In genomic region chr15:96428742-96429141, GRCh38 we compare ENCODE assay signal across 9 cellular contexts.
DNase-seq lines count a peak whose midpoint lies in the region; ATAC-seq, FAIRE-seq and TF ChIP-seq lines count a peak whose summit lies in the region.
"Had no signal": no experiment of that assay in that cellular context is flagged by ENCODE, and none has a peak within 500 bp of the region (broad histone marks: within the 10 kb centered on the region; RNA-seq: fewer than 3 reads in every experiment).

No MANE protein-coding gene starts in this region.

- TF ChIP-seq EP300 in HepG2 (IDR thresholded peaks at IDR 0.05; ENCODE audit: low read depth in 2 of 2, low read length in 2 of 2) (no peak), HepG2 (CRISPR knock-in tag; IDR thresholded peaks at IDR 0.05; ENCODE audit: borderline replicate concordance) (no peak)

- H3K9me3 ChIP-seq in liver (ENCODE audit: control insufficient read depth in 4 of 4, low read length in 3 of 4), result no peaks in the 10 kb centered on the region
- H3K9me3 ChIP-seq in HepG2 (ENCODE audit: low read length), result no peaks in the 10 kb centered on the region
- H3K9me3 ChIP-seq in kidney (ENCODE audit: control insufficient read depth in 1 of 2, low read length in 2 of 2), result no peaks in the 10 kb centered on the region

- no peak for FAIRE-seq in HepG2 (lab: Jason Lieb, UNC)
- FAIRE-seq in bronchial epithelial cell (lab: Jason Lieb, UNC), result peak; percentile 99
- FAIRE-seq in kidney (lab: Jason Lieb, UNC), result peak; percentile 21

- TF ChIP-seq POLR2A in HepG2 (IDR thresholded peaks at IDR 0.05; ENCODE audit: insufficient read depth in 1 of 2, low read depth in 2 of 2, low read length in 2 of 2), result no peak

- CTCF ChIA-PET in HepG2 (lab: Yijun Ruan, JAX; ENCODE audit: low intra/inter-chr PET ratio, low total read pairs), result no interaction called here

- no peaks in the 10 kb centered on the region for H4K20me1 ChIP-seq in HepG2 (ENCODE audit: insufficient read depth, low read length)

- no peak for DNase-seq in HepG2 (ENCODE audit: low spot score)
- peak; percentile 84 for DNase-seq in bronchial epithelial cell (ENCODE audit: low read depth)
- peak; percentile 73 for DNase-seq in kidney
- no peak for DNase-seq in MV-4-11 (lab: John Stamatoyannopoulos, UW)
- no peak for DNase-seq in NCI-H2171 (lab: John Stamatoyannopoulos, UW)
- no peak for DNase-seq in activated CD4-positive, CD25-positive, alpha-beta regulatory T cell (lab: John Stamatoyannopoulos, UW)
- DNase-seq in putamen (ENCODE audit: low spot score), result no peak
- DNase-seq: NCI-H1694 treated with DMSO at 0.1 percent for 48 hours had no signal

- BruUV-seq in HepG2 (replicated peaks; lab: Mats Ljungman, UMichigan), result no TSS peak

- H3K36me3 ChIP-seq in liver (ENCODE audit: control insufficient read depth in 4 of 4, insufficient read depth in 3 of 4, low read depth in 1 of 4, low read length in 3 of 4), result no peaks in the 10 kb centered on the region
- no peaks in the 10 kb centered on the region for H3K36me3 ChIP-seq in HepG2 (replicated peaks in 1 of 2; ENCODE audit: control insufficient read depth in 1 of 2, insufficient read depth in 2 of 2, low read length in 2 of 2)
- no peaks in the 10 kb centered on the region for H3K36me3 ChIP-seq in bronchial epithelial cell (ENCODE audit: control insufficient read depth, insufficient read depth, low read length)
- H3K36me3 ChIP-seq in kidney (ENCODE audit: control insufficient read depth in 1 of 2, insufficient read depth in 2 of 2, low read length in 2 of 2), result no peaks in the 10 kb centered on the region

- H3K27ac ChIP-seq in liver (ENCODE audit: low read depth in 1 of 2, low read length in 2 of 2) (no peak overlapping the region), HepG2 (ENCODE audit: extremely low read length, insufficient read depth, low read length) (no peak overlapping the region), kidney (ENCODE audit: low read depth in 2 of 2, low read length in 2 of 2) (peak overlapping the region; percentile 27 to 41)

- H2AFZ ChIP-seq in HepG2 (ENCODE audit: low read length), result no peak overlapping the region

- H3K4me1 ChIP-seq in liver (ENCODE audit: control insufficient read depth in 4 of 4, insufficient read depth in 4 of 4, low read length in 3 of 4) (no peaks in the 10 kb centered on the region), HepG2 (ENCODE audit: insufficient read depth, low read length) (no peaks in the 10 kb centered on the region), kidney (ENCODE audit: control insufficient read depth in 1 of 2, insufficient read depth in 1 of 2, low read depth in 1 of 2, low read length in 2 of 2) (no peaks in the 10 kb centered on the region)

- intact Hi-C loops in HepG2 (cut with micrococcal nuclease; ENCODE audit: unreplicated experiment), result no loop called here
- intact Hi-C loops in kidney (cut with DNase I), result no loop called here

- ATAC-seq in HepG2, result no peak

- H3K4me3 ChIP-seq in liver (ENCODE audit: low read depth in 1 of 3, low read length in 3 of 3) (no peak overlapping the region), HepG2 (replicated peaks in 1 of 3; ENCODE audit: insufficient read depth in 1 of 3, low read depth in 2 of 3, low read length in 3 of 3) (no peak overlapping the region), bronchial epithelial cell (ENCODE audit: low read depth, low read length) (no peak overlapping the region), kidney (ENCODE audit: low read length in 2 of 2) (no peak overlapping the region)

- TF ChIP-seq RAD21 in liver (IDR thresholded peaks at IDR 0.05) (no peak), HepG2 (CRISPR knock-in tag; IDR thresholded peaks at IDR 0.05) (no peak)

- H3K9ac ChIP-seq in liver (ENCODE audit: low read depth in 1 of 2, low read length in 2 of 2), result no peak overlapping the region
- no peak overlapping the region for H3K9ac ChIP-seq in HepG2 (ENCODE audit: insufficient read depth, low read depth, low read length)
- no peak overlapping the region for H3K9ac ChIP-seq in kidney (ENCODE audit: low read length in 2 of 2)

- in situ Hi-C loops in HepG2 (cut with HindIII; ENCODE audit: extremely low pct_ligation_motif_present, low pct_unique_long_range_greater_than_20kb), result no loop called here

- POLR2A ChIA-PET in HepG2 (lab: Yijun Ruan, JAX), result no interaction called here

- no peak for TF ChIP-seq CTCF in liver (IDR thresholded peaks at IDR 0.05; ENCODE audit: low read depth, low read length, missing input control)
- TF ChIP-seq CTCF in HepG2 (CRISPR knock-in tag; IDR thresholded peaks at IDR 0.05), result no peak
- TF ChIP-seq CTCF in bronchial epithelial cell (IDR thresholded peaks at IDR 0.05; ENCODE audit: insufficient read depth, low read length, severe bottlenecking), result no peak
- TF ChIP-seq CTCF in kidney (IDR thresholded peaks at IDR 0.05; ENCODE audit: borderline replicate concordance, extremely low read depth, insufficient read depth), result no peak

- no peak overlapping the region for H3K4me2 ChIP-seq in HepG2 (ENCODE audit: low read depth, low read length)

- H3K79me2 ChIP-seq in HepG2 (ENCODE audit: insufficient read depth, low read length), result no peaks in the 10 kb centered on the region

- peaks cover 0 to 8% (median 3%) of the 10 kb centered on the region in 4 donors for H3K27me3 ChIP-seq in liver (ENCODE audit: control insufficient read depth in 4 of 4, insufficient read depth in 4 of 4, low read length in 3 of 4)
- H3K27me3 ChIP-seq in HepG2 (ENCODE audit: control insufficient read depth in 1 of 2, insufficient read depth in 2 of 2, low read length in 2 of 2), result peaks cover 0 to 2% of the 10 kb centered on the region in 2 experiments; a peak in 1 of 5 replicates
- H3K27me3 ChIP-seq in bronchial epithelial cell (ENCODE audit: control insufficient read depth, insufficient read depth, low read length), result no peaks in the 10 kb centered on the region

TF ChIP-seq in liver, 16 proteins besides CTCF, POLR2A, EP300 and RAD21:
- peak in 1 of 2 donors; percentile 36 for TF ChIP-seq RXRA (IDR thresholded peaks at IDR 0.05)
- peak in 1 of 2 donors; percentile 28 for TF ChIP-seq JUND (IDR thresholded peaks at IDR 0.05)
- TF ChIP-seq GABPA (IDR thresholded peaks at IDR 0.05 in 1 of 2, conservative IDR thresholded peaks at IDR 0.05 in 1 of 2), result no peak
- no peak for TF ChIP-seq ATF3 (IDR thresholded peaks at IDR 0.05)
- peak; percentile 73 for TF ChIP-seq NR2F2 (IDR thresholded peaks at IDR 0.05)
- peak; percentile 12 for TF ChIP-seq SP1 (IDR thresholded peaks at IDR 0.05)
- TF ChIP-seq HNF4A (conservative IDR thresholded peaks at IDR 0.05), result no peak

TF ChIP-seq in HepG2, 621 proteins besides CTCF, POLR2A, EP300 and RAD21 (continues in another document):
- no peak for TF ChIP-seq KDM5B (CRISPR knock-in tag; IDR thresholded peaks at IDR 0.05; ENCODE audit: borderline replicate concordance)
- TF ChIP-seq ZHX1 (CRISPR knock-in tag; IDR thresholded peaks at IDR 0.05; ENCODE audit: low read depth), result no peak
- TF ChIP-seq ZNF292 (CRISPR knock-in tag; IDR thresholded peaks at IDR 0.05; ENCODE audit: borderline replicate concordance, low read depth), result no peak
- no peak for TF ChIP-seq ZFP90 (CRISPR knock-in tag; IDR thresholded peaks at IDR 0.05; ENCODE audit: borderline replicate concordance)
- no peak for TF ChIP-seq IRF2 (CRISPR knock-in tag; IDR thresholded peaks at IDR 0.05)
- TF ChIP-seq PRDM4 (CRISPR knock-in tag; IDR thresholded peaks at IDR 0.05; ENCODE audit: borderline replicate concordance), result no peak
- no peak for TF ChIP-seq HNRNPH1 (optimal IDR thresholded peaks at IDR 0.05; ENCODE audit: low read depth, low read length)

Comparison
In these comparisons a context has a peak if more than half of its experiments do, and no peak if none do; other contexts are left out.
1. H3K27ac ChIP-seq: peak in kidney (2 of 2); none in liver (0 of 2) and HepG2 (single experiment).
2. DNase-seq: peak in bronchial epithelial cell (single experiment) and kidney (single experiment); none in HepG2 (single experiment), MV-4-11 (single experiment), NCI-H2171 (single experiment), activated CD4-positive, CD25-positive, alpha-beta regulatory T cell (0 of 4) and putamen (single experiment).